In the genomic region with DNA sequence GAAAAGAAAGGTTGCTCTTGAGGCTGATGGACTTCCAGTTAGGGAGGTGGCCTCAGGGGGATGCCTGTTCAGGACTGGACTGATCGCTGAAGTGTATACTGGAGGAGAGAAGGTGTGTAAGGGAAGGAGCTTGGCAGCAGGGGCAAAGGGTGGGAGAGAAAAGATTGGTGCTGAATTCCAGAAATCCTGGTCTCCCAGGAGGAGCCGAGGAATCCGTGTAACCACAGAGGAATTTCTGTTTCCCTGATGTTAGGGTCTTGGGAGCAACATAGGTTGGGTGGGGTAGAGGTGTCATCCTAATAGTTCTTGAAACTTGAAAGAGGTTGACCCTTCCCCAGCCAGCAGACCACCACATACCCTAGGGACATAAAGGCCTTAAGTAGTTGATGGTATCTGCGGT, we compare ENCODE assay signal across 28 cellular contexts.
"Had no signal": no experiment of that assay in that cellular context is flagged by ENCODE, and none has a peak within 500 bp of the region (broad histone marks: within the 10 kb centered on the region; RNA-seq: fewer than 3 reads in every experiment).

No MANE protein-coding gene starts in this region.

- H3K4me1 Mint-ChIP-seq: activated CD4-positive, alpha-beta memory T cell treated with anti-CD3 and anti-CD28 coated beads, Interleukin-2, amount 10 ng/mL, durations not matched to agents 7 days and 5 days; activated CD4-positive, alpha-beta T cell treated with anti-CD3 and anti-CD28 coated beads, Interleukin-2, amount 10 ng/mL, durations not matched to agents 7 days and 5 days; activated naive CD4-positive, alpha-beta T cell treated with anti-CD3 and anti-CD28 coated beads, Interleukin-2, amount 10 ng/mL, durations not matched to agents 7 days and 5 days; activated naive CD8-positive, alpha-beta T cell treated with anti-CD3 and anti-CD28 coated beads, Interleukin-2, amount 10 ng/mL, durations not matched to agents 7 days and 5 days; brain; WTC11 had no signal

- H3K27me3 Mint-ChIP-seq: activated naive CD4-positive, alpha-beta T cell treated with anti-CD3 and anti-CD28 coated beads, Interleukin-2, amount 10 ng/mL, durations not matched to agents 7 days and 5 days; activated T-cell treated with anti-CD3 and anti-CD28 coated beads, Interleukin-2, amount 50 U/mL, for 24 hours had no signal

- H3K4me3 ChIP-seq: ascending aorta, breast epithelium, cardiac muscle cell, colonic mucosa, esophagus squamous epithelium, gastroesophageal sphincter had no signal

- H3K36me3 ChIP-seq: ascending aorta, breast epithelium, cardiac muscle cell, colonic mucosa, esophagus squamous epithelium, gastroesophageal sphincter had no signal

- H3K4me1 ChIP-seq: breast epithelium, colonic mucosa, esophagus squamous epithelium, gastroesophageal sphincter had no signal

- H3K27me3 ChIP-seq: ascending aorta, breast epithelium, cardiac muscle cell, colonic mucosa, esophagus squamous epithelium, gastroesophageal sphincter had no signal

- H3K27ac ChIP-seq: ascending aorta, breast epithelium, colonic mucosa, esophagus squamous epithelium, gastroesophageal sphincter, VCaP had no signal

- H3K4me3 Mint-ChIP-seq: activated CD4-positive, alpha-beta memory T cell treated with anti-CD3 and anti-CD28 coated beads, Interleukin-2, amount 10 ng/mL, durations not matched to agents 7 days and 5 days; activated CD4-positive, alpha-beta T cell treated with anti-CD3 and anti-CD28 coated beads, Interleukin-2, amount 10 ng/mL, durations not matched to agents 7 days and 5 days; activated naive CD4-positive, alpha-beta T cell treated with anti-CD3 and anti-CD28 coated beads, Interleukin-2, amount 10 ng/mL, durations not matched to agents 7 days and 5 days; activated naive CD8-positive, alpha-beta T cell treated with anti-CD3 and anti-CD28 coated beads, Interleukin-2, amount 10 ng/mL, durations not matched to agents 7 days and 5 days; activated T-cell treated with anti-CD3 and anti-CD28 coated beads, Interleukin-2, amount 50 U/mL, for 24 hours; activated T-cell treated with anti-CD3 and anti-CD28 coated beads, Interleukin-2, amount 50 U/mL, for 72 hours; brain; WTC11 had no signal

- H3K9me3 ChIP-seq: ascending aorta, colonic mucosa had no signal

- H3K9me3 Mint-ChIP-seq: activated CD4-positive, alpha-beta memory T cell treated with anti-CD3 and anti-CD28 coated beads, Interleukin-2, amount 10 ng/mL, durations not matched to agents 7 days and 5 days; activated CD4-positive, alpha-beta T cell treated with anti-CD3 and anti-CD28 coated beads, Interleukin-2, amount 10 ng/mL, durations not matched to agents 7 days and 5 days; activated naive CD4-positive, alpha-beta T cell treated with anti-CD3 and anti-CD28 coated beads, Interleukin-2, amount 10 ng/mL, durations not matched to agents 7 days and 5 days; activated naive CD4-positive, alpha-beta T cell treated with anti-CD3 and anti-CD28 coated beads, Interleukin-2, amount 50 U/mL, for 72 hours had no signal

- ATAC-seq: activated naive CD4-positive, alpha-beta T cell treated with anti-CD3 and anti-CD28 coated beads, Interleukin-2, amount 50 U/mL, for 72 hours; activated T-cell treated with anti-CD3 and anti-CD28 coated beads, Interleukin-2, amount 50 U/mL, for 72 hours; gastroesophageal sphincter; WTC11 had no signal

- H3K27ac Mint-ChIP-seq: activated CD4-positive, alpha-beta memory T cell treated with anti-CD3 and anti-CD28 coated beads, Interleukin-2, amount 10 ng/mL, durations not matched to agents 7 days and 5 days; activated CD4-positive, alpha-beta T cell treated with anti-CD3 and anti-CD28 coated beads, Interleukin-2, amount 10 ng/mL, durations not matched to agents 7 days and 5 days; activated naive CD4-positive, alpha-beta T cell treated with anti-CD3 and anti-CD28 coated beads, Interleukin-2, amount 10 ng/mL, durations not matched to agents 7 days and 5 days; activated naive CD4-positive, alpha-beta T cell treated with anti-CD3 and anti-CD28 coated beads, Interleukin-2, amount 50 U/mL, for 72 hours; activated naive CD8-positive, alpha-beta T cell treated with anti-CD3 and anti-CD28 coated beads, Interleukin-2, amount 10 ng/mL, durations not matched to agents 7 days and 5 days; activated T-cell treated with anti-CD3 and anti-CD28 coated beads, Interleukin-2, amount 50 U/mL, for 24 hours; activated T-cell treated with anti-CD3 and anti-CD28 coated beads, Interleukin-2, amount 50 U/mL, for 72 hours; WTC11 had no signal

- DNase-seq: activated CD4-positive, alpha-beta memory T cell treated with anti-CD3 and anti-CD28 coated beads, Interleukin-2, amount 10 ng/mL, durations not matched to agents 7 days and 5 days; activated CD4-positive, alpha-beta T cell treated with anti-CD3 and anti-CD28 coated beads for 1 hour; activated CD4-positive, alpha-beta T cell treated with anti-CD3 and anti-CD28 coated beads for 4 hours; activated CD4-positive, alpha-beta T cell treated with anti-CD3 and anti-CD28 coated beads, Interleukin-2, amount 10 ng/mL, durations not matched to agents 7 days and 5 days; activated CD4-positive, alpha-beta T cell treated with anti-CD3 and anti-CD28 coated beads, Interleukin-2, amount 50 U/mL, for 4 hours; activated CD8-positive, alpha-beta memory T cell treated with anti-CD3 and anti-CD28 coated beads, Interleukin-2, amount 50 U/mL, for 48 hours; activated gamma-delta T cell; activated naive CD4-positive, alpha-beta T cell; activated naive CD4-positive, alpha-beta T cell treated with anti-CD3 and anti-CD28 coated beads, Interleukin-2, amount 10 ng/mL, durations not matched to agents 7 days and 5 days; activated naive CD8-positive, alpha-beta T cell treated with anti-CD3 and anti-CD28 coated beads, Interleukin-2, amount 10 ng/mL, durations not matched to agents 7 days and 5 days; activated T-cell treated with anti-CD3 and anti-CD28 coated beads for 4 hours; activated T-cell treated with anti-CD3 and anti-CD28 coated beads, Interleukin-2, amount 50 U/mL, for 24 hours; activated T-cell treated with anti-CD3 and anti-CD28 coated beads, Interleukin-2, amount 50 U/mL, for 72 hours; central memory CD4-positive, alpha-beta T cell; cerebellar nuclear complex; colonic mucosa; effector CD8-positive, alpha-beta T cell; esophagus squamous epithelium; foreskin melanocyte; T-helper 2 cell had no signal

- H3K36me3 Mint-ChIP-seq: activated naive CD4-positive, alpha-beta T cell treated with anti-CD3 and anti-CD28 coated beads, Interleukin-2, amount 10 ng/mL, durations not matched to agents 7 days and 5 days; activated naive CD4-positive, alpha-beta T cell treated with anti-CD3 and anti-CD28 coated beads, Interleukin-2, amount 50 U/mL, for 72 hours; activated naive CD8-positive, alpha-beta T cell treated with anti-CD3 and anti-CD28 coated beads, Interleukin-2, amount 10 ng/mL, durations not matched to agents 7 days and 5 days; brain; WTC11 had no signal
